In genomic region chr10:113023017-113023416, GRCh38 we compare ENCODE assay signal across 33 cellular contexts.
DNase-seq lines count a peak whose midpoint lies in the region; ATAC-seq and TF ChIP-seq lines count a peak whose summit lies in the region.
"Had no signal": no experiment of that assay in that cellular context is flagged by ENCODE, and none has a peak within 500 bp of the region (broad histone marks: within the 10 kb centered on the region; RNA-seq: fewer than 3 reads in every experiment).

No MANE protein-coding gene starts in this region.

- no peak for TF ChIP-seq POLR2A in erythroblast (IDR thresholded peaks at IDR 0.05; ENCODE audit: low read length)

- DNase-seq in COLO668 (lab: John Stamatoyannopoulos, UW; ENCODE audit: unreplicated experiment): peak; percentile 3
- DNase-seq in DMS79 treated with DMSO at 0.1 percent for 48 hours (lab: John Stamatoyannopoulos, UW): peak; percentile 66
- peak; percentile 30 for DNase-seq in NCI-H2196 treated with DMSO at 0.1 percent for 48 hours (lab: John Stamatoyannopoulos, UW; ENCODE audit: unreplicated experiment)
- DNase-seq in left lung: peak in 1 of 2 donors; percentile 70
- DNase-seq in erythroblast (lab: John Stamatoyannopoulos, UW): no peak
- no peak for DNase-seq in NCI-H526 (lab: John Stamatoyannopoulos, UW)
- no peak for DNase-seq in activated CD4-positive, alpha-beta T cell treated with anti-CD3 and anti-CD28 coated beads for 48 hours
- DNase-seq in GM10248 (ENCODE audit: extremely low spot score): no peak
- DNase-seq: activated CD4-positive, alpha-beta memory T cell treated with anti-CD3 and anti-CD28 coated beads, Interleukin-2, amount 10 ng/mL, durations not matched to agents 7 days and 5 days; activated CD4-positive, CD25-positive, alpha-beta regulatory T cell treated with anti-CD3 and anti-CD28 coated beads, Interleukin-2, amount 50 U/mL, for 72 hours; activated CD8-positive, alpha-beta memory T cell treated with anti-CD3 and anti-CD28 coated beads, Interleukin-2, amount 50 U/mL, for 4 hours; activated naive CD4-positive, alpha-beta T cell treated with Interleukin-2 at 50 U/mL for 16 hours; BE2C; CD8-positive, alpha-beta T cell; endodermal cell; glutamatergic neuron; KG1; left colon; mesendoderm; MG63; NCI-H1417 treated with DMSO at 0.1 percent for 48 hours; NCI-H2171; NCI-H82; spleen; stimulated activated CD4-positive, alpha-beta T cell treated with anti-CD3 and anti-CD28 coated beads, Interleukin-2, amount 100 ng/mL, for 24 hours; stomach; tibial artery had no signal

- H3K4me1 ChIP-seq in left lung: peaks cover 31 to 63% of the 10 kb centered on the region in 2 donors

- no peaks in the 10 kb centered on the region for H3K27me3 ChIP-seq in left lung
- H3K27me3 ChIP-seq: BE2C, body of pancreas, MG63, right atrium auricular region, spleen, stomach, tibial artery had no signal

- no peak overlapping the region for H3K4me3 ChIP-seq in left lung
- H3K4me3 ChIP-seq: body of pancreas, HAP-1, MG63, right atrium auricular region, SK-N-MC, spleen, stomach, tibial artery had no signal

- intact Hi-C loops in left lung (cut with DNase I): no loop called here

- TF ChIP-seq CTCF in left lung (IDR thresholded peaks at IDR 0.05) (no peak), GM10248 (IDR thresholded peaks at IDR 0.05; ENCODE audit: control extremely low read depth, extremely low read depth, low read depth, missing control alignments) (no peak)

- CTCF ChIA-PET in GM10248 (lab: Yijun Ruan, JAX): no interaction called here

- ATAC-seq in left lung: peak; percentile 46
- ATAC-seq: body of pancreas; CD8-positive, alpha-beta T cell; esophagus mucosa; left colon had no signal

- no peak overlapping the region for H3K27ac ChIP-seq in left lung
- H3K27ac ChIP-seq: body of pancreas, HL-60, right atrium auricular region, SK-N-MC had no signal

- no peaks in the 10 kb centered on the region for H3K9me3 ChIP-seq in left lung
- H3K9me3 ChIP-seq: BE2C, body of pancreas, HAP-1, MG63, right atrium auricular region, spleen, stomach, tibial artery had no signal

- no peaks in the 10 kb centered on the region for H3K36me3 ChIP-seq in left lung
- H3K36me3 ChIP-seq: BE2C, HAP-1, MG63, right atrium auricular region, spleen, stomach, tibial artery had no signal

- POLR2A ChIA-PET in GM10248 (lab: Yijun Ruan, JAX): no interaction called here

Comparison
In these comparisons a context has a peak if more than half of its experiments do, and no peak if none do; other contexts are left out.
1. DNase-seq: peak in COLO668 (single experiment), DMS79 treated with DMSO at 0.1 percent for 48 hours (single experiment) and NCI-H2196 treated with DMSO at 0.1 percent for 48 hours (single experiment); none in erythroblast (0 of 2), NCI-H526 (0 of 2), activated CD4-positive, alpha-beta T cell treated with anti-CD3 and anti-CD28 coated beads for 48 hours (single experiment) and GM10248 (single experiment).